Comparison of ENCODE assay signal across 19 cellular contexts in the genomic region with DNA sequence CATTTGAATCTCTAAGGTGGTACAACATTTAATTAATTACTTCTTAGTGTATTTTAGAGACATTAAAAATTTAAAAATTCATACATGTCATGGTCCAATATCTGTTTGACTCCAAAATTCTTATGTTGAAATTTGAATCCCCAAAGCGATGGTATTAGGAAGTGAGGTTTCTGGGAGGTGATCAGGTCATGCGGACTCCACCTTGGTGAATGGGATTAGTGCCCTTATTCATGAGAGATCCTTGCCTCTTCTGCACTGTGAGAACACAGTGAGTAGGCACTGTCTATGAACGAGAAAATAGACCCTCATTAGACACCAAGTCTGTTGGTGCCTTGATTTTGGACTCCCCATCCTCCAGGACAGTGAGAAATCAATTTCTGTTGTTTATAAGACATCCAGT.
A peak's percentile ranks its signal among the peaks of the same experiment; 100 is the strongest.
DNase-seq lines count a peak whose midpoint lies in the region; ATAC-seq, FAIRE-seq and TF ChIP-seq lines count a peak whose summit lies in the region.
"Had no signal": no experiment of that assay in that cellular context is flagged by ENCODE, and none has a peak within 500 bp of the region (broad histone marks: within the 10 kb centered on the region; RNA-seq: fewer than 3 reads in every experiment).

No MANE protein-coding gene starts in this region.

- TF ChIP-seq CTCF in cardiac muscle cell (IDR thresholded peaks at IDR 0.05; ENCODE audit: low read depth, low read length): no peak
- no peak for TF ChIP-seq CTCF in heart left ventricle (IDR thresholded peaks at IDR 0.05)
- TF ChIP-seq CTCF in bronchial epithelial cell (IDR thresholded peaks at IDR 0.05; ENCODE audit: insufficient read depth, low read length, severe bottlenecking): no peak
- no peak for TF ChIP-seq CTCF in gastroesophageal sphincter (IDR thresholded peaks at IDR 0.05)

- ATAC-seq in heart left ventricle (no peak), gastroesophageal sphincter (no peak)
- ATAC-seq: A549; CD8-positive, alpha-beta T cell had no signal

- H3K4me1 ChIP-seq in cardiac muscle cell (ENCODE audit: low read depth): peaks cover 17% of the 10 kb centered on the region
- H3K4me1 ChIP-seq in heart left ventricle: peaks cover 0 to 15% (median 4%) of the 10 kb centered on the region in 12 donors
- H3K4me1 ChIP-seq in gastroesophageal sphincter: peaks cover 0 to under 1% (median 0%) of the 10 kb centered on the region in 3 donors
- H3K4me1 ChIP-seq: A549; BLaER1 treated with 17β-estradiol and CSF1 and Interleukin-3, amounts not matched to agents 10 nM and 100 nM; Caco-2 had no signal

- intact Hi-C loops in heart left ventricle (cut with DNase I): no loop called here

- H3K36me3 ChIP-seq in cardiac muscle cell (no peaks in the 10 kb centered on the region), heart left ventricle (peaks cover 0 to 5% (median 0%) of the 10 kb centered on the region in 9 donors), bronchial epithelial cell (ENCODE audit: control insufficient read depth, insufficient read depth, low read length) (peaks cover 1% of the 10 kb centered on the region), gastroesophageal sphincter (no peaks in the 10 kb centered on the region)
- H3K36me3 ChIP-seq: BLaER1 treated with 17β-estradiol and CSF1 and Interleukin-3, amounts not matched to agents 10 nM and 100 nM had no signal

- H3K27me3 ChIP-seq in cardiac muscle cell (no peaks in the 10 kb centered on the region), heart left ventricle (no peaks in the 10 kb centered on the region), bronchial epithelial cell (ENCODE audit: control insufficient read depth, insufficient read depth, low read length) (no peaks in the 10 kb centered on the region), gastroesophageal sphincter (no peaks in the 10 kb centered on the region)
- H3K27me3 ChIP-seq: BLaER1 treated with 17β-estradiol and CSF1 and Interleukin-3, amounts not matched to agents 10 nM and 100 nM had no signal

- TF ChIP-seq POLR2A in heart left ventricle (IDR thresholded peaks at IDR 0.05): no peak
- TF ChIP-seq POLR2A in gastroesophageal sphincter (IDR thresholded peaks at IDR 0.05): no peak

- no peak for DNase-seq in cardiac muscle cell (ENCODE audit: low read depth in 1 of 2, low spot score in 1 of 2)
- no peak for DNase-seq in heart left ventricle
- DNase-seq in HTR-8/SVneo (ENCODE audit: insufficient read length, low spot score): no peak
- no peak for DNase-seq in bronchial epithelial cell (ENCODE audit: low read depth)
- DNase-seq: AML-193; Caco-2; Calu3; CD4-positive, alpha-beta T cell; CD8-positive, alpha-beta T cell; DMS79 treated with DMSO at 0.1 percent for 48 hours; GF-D8 had no signal

- H3K9me3 ChIP-seq in cardiac muscle cell (ENCODE audit: low read depth) (no peaks in the 10 kb centered on the region), heart left ventricle (no peaks in the 10 kb centered on the region), gastroesophageal sphincter (no peaks in the 10 kb centered on the region)
- H3K9me3 ChIP-seq: A549, Caco-2 had no signal

- WGBS in heart left ventricle, 4 donors: 96 to 98% (median 97%) methylated on average over 3 of the region's 3 CpGs
- WGBS in gastroesophageal sphincter (ENCODE audit: low coverage in 1 of 2), 2 donors: 93 to 100% methylated on average over 2 to 3 of the region's 3 CpGs

- H3K4me3 ChIP-seq in cardiac muscle cell (no peak overlapping the region), heart left ventricle (no peak overlapping the region), bronchial epithelial cell (ENCODE audit: low read depth, low read length) (no peak overlapping the region), gastroesophageal sphincter (no peak overlapping the region)
- H3K4me3 ChIP-seq: A549; BLaER1 treated with 17β-estradiol and CSF1 and Interleukin-3, amounts not matched to agents 10 nM and 100 nM had no signal

- peak overlapping the region; percentile 20 for H3K27ac ChIP-seq in cardiac muscle cell
- no peak overlapping the region for H3K27ac ChIP-seq in heart left ventricle
- H3K27ac ChIP-seq in gastroesophageal sphincter: no peak overlapping the region
- H3K27ac ChIP-seq: 22Rv1; A549; BLaER1 treated with 17β-estradiol and CSF1 and Interleukin-3, amounts not matched to agents 10 nM and 100 nM; C4-2B had no signal

- no peak for TF ChIP-seq EP300 in gastroesophageal sphincter (IDR thresholded peaks at IDR 0.05)

- FAIRE-seq in HTR-8/SVneo (lab: Jason Lieb, UNC): peak; percentile 80
- peak; percentile 36 for FAIRE-seq in bronchial epithelial cell (lab: Jason Lieb, UNC)
- FAIRE-seq: A549, D721Med, G401.6, GM19239 had no signal
